ENCODE assay signal across 8 cellular contexts in genomic region chrX:48676893-48677270, GRCh38. TPM values are rescaled to one million over a fixed set of nuclear protein-coding genes. Genes with fewer than 3 reads are reported as not detected.
DNase-seq lines count a peak whose midpoint lies in the region; ATAC-seq and TF ChIP-seq lines count a peak whose summit lies in the region.

No MANE protein-coding gene starts in this region.

- DNase-seq in CD4-positive, alpha-beta T cell = no peak
- DNase-seq in NCI-H524 treated with DMSO at 0.1 percent for 48 hours (lab: John Stamatoyannopoulos, UW) (no peak), dermis blood vessel endothelial cell (no peak)

- peak overlapping the region; percentile 99 for H3K9ac ChIP-seq in OCI-LY1 (ENCODE audit: low read length)

- peak overlapping the region; percentile 95 for H3K4me2 ChIP-seq in OCI-LY1 (ENCODE audit: low read length)

- no peaks in the 10 kb centered on the region for H3F3A ChIP-seq in OCI-LY1 (ENCODE audit: insufficient read depth, low read length)

- no peaks in the 10 kb centered on the region for H4K20me1 ChIP-seq in OCI-LY1 (ENCODE audit: insufficient read depth, low read length)

- no peaks in the 10 kb centered on the region for H3K79me2 ChIP-seq in OCI-LY1 (ENCODE audit: insufficient read depth, low read length)

- H3K27me3 Mint-ChIP-seq in CD4-positive, alpha-beta T cell = no peaks in the 10 kb centered on the region

- H3K36me3 ChIP-seq in OCI-LY1 (ENCODE audit: insufficient read depth, low read length) = no peaks in the 10 kb centered on the region

- intact Hi-C loops in CD4-positive, alpha-beta T cell (cut with DNase I, micrococcal nuclease) = loop anchor here (1.0 to 10.0 kb wide), 6 partner anchors 59 to 1200 kb away; partner anchors contain the start of genes HDAC6 (in 2 of the 2), USP27X (in 1 of the 2) and ZNF630 (in 1 of the 2)

- CTCF ChIA-PET in CD4-positive, alpha-beta T cell (lab: Charles Lee) = no interaction called here

- H3K4me1 Mint-ChIP-seq in CD4-positive, alpha-beta T cell (ENCODE audit: low read depth) = peaks cover 18% of the 10 kb centered on the region

- no peak for TF ChIP-seq CTCF in CD4-positive, alpha-beta T cell (IDR thresholded peaks at IDR 0.05)
- TF ChIP-seq CTCF in OCI-LY1 (IDR thresholded peaks at IDR 0.05; ENCODE audit: low read length) = no peak

- H3K4me3 Mint-ChIP-seq in CD4-positive, alpha-beta T cell = peak overlapping the region; percentile 95

- POLR2A ChIA-PET in CD4-positive, alpha-beta T cell (lab: Charles Lee) = interaction anchor here (0.6 to 1.4 kb wide), 10 partner anchors 19 to 281 kb away, joined by 3 to 18 read pairs (median 4); partner anchors contain the start of genes HDAC6, OTUD5, PIM2 and RBM3

- peak overlapping the region; percentile 59 for H3K27ac ChIP-seq in CD4-positive, alpha-beta T cell (ENCODE audit: low read depth, low read length)
- peak overlapping the region; percentile 86 for H3K27ac ChIP-seq in OCI-LY1 (ENCODE audit: low read depth, low read length, poor library complexity, severe bottlenecking)
- peak overlapping the region; percentile 39 for H3K27ac ChIP-seq in cingulate gyrus (ENCODE audit: low read depth, low read length)

- H3K9me2 ChIP-seq in OCI-LY1 (ENCODE audit: low read depth, low read length) = no peaks in the 10 kb centered on the region

- peak overlapping the region; percentile 99 for H3K4me3 ChIP-seq in OCI-LY1 (ENCODE audit: low read depth, low read length, poor library complexity, severe bottlenecking)
- H3K4me3 ChIP-seq in mononuclear cell (ENCODE audit: low read length) = peak overlapping the region; percentile 64

- ATAC-seq in CD4-positive, alpha-beta T cell (ENCODE audit: poor library complexity) = peak; percentile 11
- peak; percentile 11 for ATAC-seq in GM21529 (IDR thresholded peaks at IDR 0.05; ENCODE audit: unreplicated experiment)
- no peak for ATAC-seq in HG03159 (IDR thresholded peaks at IDR 0.05; ENCODE audit: unreplicated experiment)

- no peak overlapping the region for H2AFZ ChIP-seq in OCI-LY1 (ENCODE audit: low read length)

- H3K36me3 Mint-ChIP-seq in CD4-positive, alpha-beta T cell (ENCODE audit: low read depth) = peaks cover 4% of the 10 kb centered on the region

- no peaks in the 10 kb centered on the region for H3K9me3 Mint-ChIP-seq in CD4-positive, alpha-beta T cell

- peaks cover 25% of the 10 kb centered on the region for H3K4me1 ChIP-seq in OCI-LY1 (ENCODE audit: insufficient read depth, low read length, severe bottlenecking)
- H3K4me1 ChIP-seq in mononuclear cell (ENCODE audit: insufficient read depth, low read length) = peaks cover 54% of the 10 kb centered on the region

- H3K27me3 ChIP-seq in CD4-positive, alpha-beta T cell (ENCODE audit: control insufficient read depth, insufficient read depth, low read length) = no peaks in the 10 kb centered on the region
- H3K27me3 ChIP-seq in OCI-LY1 (ENCODE audit: insufficient read depth, low read length) (no peaks in the 10 kb centered on the region), mononuclear cell (ENCODE audit: insufficient read depth, low read length) (no peaks in the 10 kb centered on the region)

- peak overlapping the region; percentile 96 for H3K27ac Mint-ChIP-seq in CD4-positive, alpha-beta T cell

- no peaks in the 10 kb centered on the region for H3K9me3 ChIP-seq in CD4-positive, alpha-beta T cell (ENCODE audit: control insufficient read depth, low read length)
- H3K9me3 ChIP-seq in OCI-LY1 (ENCODE audit: low read length) (no peaks in the 10 kb centered on the region), mononuclear cell (ENCODE audit: low read depth, low read length) (no peaks in the 10 kb centered on the region)

RNA-seq across cellular contexts. Expression of gene WAS, which starts 6.7 kb away (rescaled TPM):
- total RNA-seq in CD4-positive, alpha-beta T cell = 10 to 100 TPM; 63.7 to 67.4 TPM
- 64.3 TPM for total RNA-seq in mononuclear cell
- total RNA-seq in dermis blood vessel endothelial cell = 0.09 TPM in 1 of 2 replicates, not detected in the other

RNA-seq across cellular contexts. Expression of gene SUV39H1, which starts 19.7 kb away (rescaled TPM):
- 1 to 10 TPM; 7.7 to 8.4 TPM for total RNA-seq in CD4-positive, alpha-beta T cell
- total RNA-seq in mononuclear cell = 7.0 TPM
- 4.3 and 9.8 TPM in 2 replicates for total RNA-seq in dermis blood vessel endothelial cell

Comparison
In these comparisons a context has a peak if more than half of its experiments do, and no peak if none do; other contexts are left out.
1. RNA of gene WAS, which starts 6.7 kb away (total RNA-seq): 63.7 to 67.4 TPM in CD4-positive, alpha-beta T cell and 64.3 TPM in mononuclear cell (single experiment); 0.09 TPM in dermis blood vessel endothelial cell; every median in the first group is over 10 times any median in the second.
2. Peak in every context shown above with its lines, with median percentiles within 50 percentile points of each other: H3K27ac ChIP-seq.